ENCODE assay signal across 17 cellular contexts in genomic region chr4:108106186-108106585, GRCh38.
"Had no signal": no experiment of that assay in that cellular context is flagged by ENCODE, and none has a peak within 500 bp of the region (broad histone marks: within the 10 kb centered on the region; RNA-seq: fewer than 3 reads in every experiment).

No MANE protein-coding gene starts in this region.

- H3K9me3 Mint-ChIP-seq: dendritic cell treated with granulocyte-macrophage colony-stimulating factor and Interleukin-4, amounts not matched to agents 40 ng/mL and 50 ng/mL, for 4 days; neural progenitor cell had no signal

- H3K27ac Mint-ChIP-seq: dendritic cell treated with granulocyte-macrophage colony-stimulating factor and Interleukin-4, amounts not matched to agents 40 ng/mL and 50 ng/mL, for 4 days; neural progenitor cell had no signal

- H3K27me3 ChIP-seq: gastroesophageal sphincter, neural progenitor cell, vagina had no signal

- H3K9me3 ChIP-seq: gastroesophageal sphincter, tibial artery, vagina had no signal

- H3K27ac ChIP-seq: gastroesophageal sphincter, neural progenitor cell, parathyroid adenoma, tibial artery, vagina, WERI-Rb-1 had no signal

- ATAC-seq: gastroesophageal sphincter, left ventricle myocardium superior had no signal

- DNase-seq: activated CD8-positive, alpha-beta memory T cell treated with anti-CD3 and anti-CD28 coated beads, Interleukin-2, amount 50 U/mL, for 4 hours; activated gamma-delta T cell treated with Interleukin-2 at 50 U/mL for 16 hours; anterior cingulate cortex; cerebellar nuclear complex; kidney; left ventricle myocardium superior; mesendoderm; retina; stimulated activated CD4-positive, alpha-beta T cell treated with anti-CD3 and anti-CD28 coated beads, Interleukin-15, amount 100 ng/mL, for 24 hours; stimulated activated CD4-positive, alpha-beta T cell treated with anti-CD3 and anti-CD28 coated beads, Interleukin-4, amount 100 ng/mL, for 24 hours; tibial artery; WERI-Rb-1 had no signal

- H3K4me3 ChIP-seq: gastroesophageal sphincter, neural progenitor cell, tibial artery, vagina had no signal

- H3K36me3 ChIP-seq: gastroesophageal sphincter, neural progenitor cell, tibial artery, vagina, WERI-Rb-1 had no signal

- H3K4me1 ChIP-seq: gastroesophageal sphincter, parathyroid adenoma, tibial artery, vagina had no signal

- H3K4me3 Mint-ChIP-seq: dendritic cell treated with granulocyte-macrophage colony-stimulating factor and Interleukin-4, amounts not matched to agents 40 ng/mL and 50 ng/mL, for 4 days; neural progenitor cell had no signal
